Comparison of ENCODE assay signal across 8 cellular contexts in the genomic region with DNA sequence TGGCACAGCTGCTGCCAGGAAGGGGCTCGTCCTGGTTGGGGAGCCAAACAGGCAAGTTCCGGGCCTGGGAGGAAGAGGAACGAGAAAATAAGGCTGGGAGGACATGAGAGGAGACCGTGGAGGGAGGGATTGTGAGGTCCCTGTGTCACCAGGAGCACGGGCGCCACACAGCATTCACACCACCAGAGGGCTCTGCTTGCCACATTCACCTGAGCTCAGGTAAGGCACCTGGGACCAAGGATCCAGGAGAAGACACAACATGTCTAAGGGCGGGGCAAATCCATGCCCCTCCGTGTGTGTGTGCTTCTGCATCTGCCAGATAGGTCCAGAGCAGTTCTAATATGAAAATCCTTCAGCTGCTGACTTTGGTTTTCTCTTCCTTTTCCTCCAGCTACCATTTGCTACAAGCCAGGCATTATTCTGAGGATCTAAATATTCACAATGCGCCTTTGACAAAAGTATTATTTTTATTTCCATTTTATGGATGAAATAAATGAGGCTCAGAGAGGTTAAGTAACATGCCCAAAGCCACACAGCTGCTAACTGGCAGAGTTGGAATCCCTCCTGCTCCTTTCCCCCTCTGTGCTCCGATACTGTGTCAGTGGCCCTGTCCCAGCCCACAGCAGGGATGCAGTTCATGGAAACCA. TPM values are rescaled to one million over a fixed set of nuclear protein-coding genes. Genes with fewer than 3 reads are reported as not detected.
DNase-seq lines count a peak whose midpoint lies in the region; FAIRE-seq and TF ChIP-seq lines count a peak whose summit lies in the region.

No MANE protein-coding gene starts in this region.

- no peaks in the 10 kb centered on the region for H3K79me2 ChIP-seq in hepatocyte

- H3K4me1 ChIP-seq in hepatocyte (ENCODE audit: insufficient read depth): no peaks in the 10 kb centered on the region

- peak; percentile 13 for FAIRE-seq in GM12891 (lab: Jason Lieb, UNC)

- no peaks in the 10 kb centered on the region for H3K9me2 ChIP-seq in hepatocyte (replicated peaks; ENCODE audit: insufficient read depth)

- no peak overlapping the region for H3K27ac ChIP-seq in hepatocyte

- H3K4me2 ChIP-seq in hepatocyte: no peak overlapping the region

- DNase-seq in GM12891 (ENCODE audit: insufficient read length, low spot score) (no peak), NCI-H510A (lab: John Stamatoyannopoulos, UW) (peak; percentile 67), activated T-helper 1 cell treated with Interleukin-2 at 50 U/mL for 16 hours (ENCODE audit: low read depth) (peak; percentile 32), hepatocyte (ENCODE audit: low spot score) (peak; percentile 83), GM19240 (ENCODE audit: insufficient read length, low spot score) (no peak), AG08395 (ENCODE audit: low spot score) (no peak), ecto neural progenitor cell (ENCODE audit: low spot score) (no peak)
- DNase-seq in stimulated activated CD8-positive, alpha-beta memory T cell treated with anti-CD3 and anti-CD28 coated beads, Interleukin-15, amount 100 ng/mL, for 1 hour (ENCODE audit: low read depth): peak; percentile 32

- no peaks in the 10 kb centered on the region for H3K9me3 ChIP-seq in hepatocyte (ENCODE audit: low read depth)

- H3K36me3 ChIP-seq in hepatocyte (replicated peaks; ENCODE audit: insufficient read depth, low read depth): no peaks in the 10 kb centered on the region

- no peaks in the 10 kb centered on the region for H4K20me1 ChIP-seq in hepatocyte (ENCODE audit: insufficient read depth, poor library complexity, severe bottlenecking)

- H3K4me3 ChIP-seq in hepatocyte: no peak overlapping the region

- no peak for TF ChIP-seq POLR2A in GM12891 (IDR thresholded peaks at IDR 0.05; ENCODE audit: low read depth, low read length)

- 34% methylated on average over 9 of the region's 10 CpGs for WGBS in hepatocyte (ENCODE audit: low lambda C conversion rate, missing lambda C conversion rate)

- H2AFZ ChIP-seq in hepatocyte: no peak overlapping the region

- peak; percentile 69 for TF ChIP-seq CTCF in hepatocyte (IDR thresholded peaks at IDR 0.05; ENCODE audit: poor library complexity)

- H3K27me3 ChIP-seq in hepatocyte: no peaks in the 10 kb centered on the region

TF ChIP-seq in GM12891, 5 proteins besides CTCF, POLR2A, EP300 and RAD21:
- no peak for TF ChIP-seq POU2F2 (IDR thresholded peaks at IDR 0.05; ENCODE audit: low read depth, low read length)
- TF ChIP-seq POLR2AphosphoS5 (IDR thresholded peaks at IDR 0.05; ENCODE audit: low read depth, low read length): no peak
- TF ChIP-seq SPI1 (IDR thresholded peaks at IDR 0.05; ENCODE audit: low read depth, low read length): no peak
- no peak for TF ChIP-seq PAX5 (IDR thresholded peaks at IDR 0.05; ENCODE audit: insufficient read depth, low read length, severe bottlenecking)
- no peak for TF ChIP-seq TAF1 (IDR thresholded peaks at IDR 0.05; ENCODE audit: low read depth, low read length)
TF ChIP-seq in GM12891: peak in this region for 0.

RNA-seq across cellular contexts. Expression of a gene that starts 14.6 kb away (rescaled TPM):
- 0.47 TPM for polyA plus RNA-seq in GM12891 (2012; ENCODE audit: low read depth, missing spikeins)
- total RNA-seq in hepatocyte: 1.0 and 2.6 TPM in 2 replicates
- 1.6 and 2.1 TPM in 2 replicates for polyA plus RNA-seq in hepatocyte

RNA-seq across cellular contexts. Expression of a gene that starts 18.8 kb away (rescaled TPM):
- 0.12 TPM for polyA plus RNA-seq in GM12891 (2012; ENCODE audit: low read depth, missing spikeins)
- total RNA-seq in hepatocyte: 0.30 and 1.8 TPM in 2 replicates
- 1.0 TPM in 1 of 2 replicates, not detected in the other for polyA plus RNA-seq in hepatocyte

RNA-seq across cellular contexts. Expression of a gene that starts 28.9 kb away (rescaled TPM):
- polyA plus RNA-seq in GM12891 (2012; ENCODE audit: low read depth, missing spikeins): 1.0 TPM
- 11.2 and 13.0 TPM in 2 replicates for total RNA-seq in hepatocyte
- polyA plus RNA-seq in hepatocyte: 20.2 and 22.6 TPM in 2 replicates

RNA-seq across cellular contexts. Expression of a gene that starts 38.3 kb away (rescaled TPM):
- 16.6 TPM for polyA plus RNA-seq in GM12891 (2012; ENCODE audit: low read depth, missing spikeins)
- total RNA-seq in hepatocyte: 21.7 and 28.1 TPM in 2 replicates
- polyA plus RNA-seq in hepatocyte: 23.4 and 31.6 TPM in 2 replicates

Comparison
In these comparisons a context has a peak if more than half of its experiments do, and no peak if none do; other contexts are left out.
1. DNase-seq: peak in NCI-H510A (single experiment), activated T-helper 1 cell treated with Interleukin-2 at 50 U/mL for 16 hours (single experiment), hepatocyte (single experiment) and stimulated activated CD8-positive, alpha-beta memory T cell treated with anti-CD3 and anti-CD28 coated beads, Interleukin-15, amount 100 ng/mL, for 1 hour (single experiment); none in GM12891 (single experiment), GM19240 (single experiment), AG08395 (single experiment) and ecto neural progenitor cell (single experiment).